ENCODE assay signal across 27 cellular contexts in genomic region chr6:7425808-7426190, GRCh38. TPM values are rescaled to one million over a fixed set of nuclear protein-coding genes. Genes with fewer than 3 reads are reported as not detected.
"Had no signal": no experiment of that assay in that cellular context is flagged by ENCODE, and none has a peak within 500 bp of the region (broad histone marks: within the 10 kb centered on the region; RNA-seq: fewer than 3 reads in every experiment).

No MANE protein-coding gene starts in this region.

- H3K4me1 ChIP-seq: adrenal gland had no signal

- H3K27ac Mint-ChIP-seq: activated CD4-positive, alpha-beta T cell treated with anti-CD3 and anti-CD28 coated beads for 36 hours; activated CD8-positive, alpha-beta T cell treated with anti-CD3 and anti-CD28 coated beads for 36 hours; activated naive CD8-positive, alpha-beta T cell treated with anti-CD3 and anti-CD28 coated beads, Interleukin-2, amount 10 ng/mL, durations not matched to agents 7 days and 5 days; activated T-cell treated with anti-CD3 and anti-CD28 coated beads, Interleukin-2, amount 50 U/mL, for 72 hours; activated T-helper 2 cell treated with anti-CD3 and anti-CD28 coated beads, Interferon-gamma antibody, Interleukin-2, Interleukin-4, amounts not matched to agents 10 μg/mL and 5 μg/mL and 100 μg/mL, durations not matched to agents 14 hours and 24 hours and 36 hours; T-cell had no signal

- H3K36me3 ChIP-seq: adrenal gland, MG63 had no signal

- H3K4me3 Mint-ChIP-seq: activated CD4-positive, alpha-beta T cell treated with anti-CD3 and anti-CD28 coated beads for 36 hours; activated CD8-positive, alpha-beta T cell treated with anti-CD3 and anti-CD28 coated beads for 36 hours; activated naive CD8-positive, alpha-beta T cell treated with anti-CD3 and anti-CD28 coated beads, Interleukin-2, amount 10 ng/mL, durations not matched to agents 7 days and 5 days; activated T-cell treated with anti-CD3 and anti-CD28 coated beads, Interleukin-2, amount 50 U/mL, for 72 hours; T-cell had no signal

- H3K4me3 ChIP-seq: adrenal gland, MG63, SK-N-MC had no signal

- ATAC-seq: activated CD4-positive, alpha-beta T cell treated with anti-CD3 and anti-CD28 coated beads for 36 hours; activated CD8-positive, alpha-beta T cell treated with anti-CD3 and anti-CD28 coated beads for 36 hours; activated T-cell treated with anti-CD3 and anti-CD28 coated beads, Interleukin-2, amount 50 U/mL, for 72 hours; Panc1; T-cell had no signal

- H3K27me3 ChIP-seq: adrenal gland, MG63 had no signal

- H3K9me3 Mint-ChIP-seq: activated CD8-positive, alpha-beta T cell treated with anti-CD3 and anti-CD28 coated beads for 36 hours; activated naive CD8-positive, alpha-beta T cell treated with anti-CD3 and anti-CD28 coated beads, Interleukin-2, amount 10 ng/mL, durations not matched to agents 7 days and 5 days; activated T-cell treated with anti-CD3 and anti-CD28 coated beads, Interleukin-2, amount 50 U/mL, for 72 hours; activated T-helper 2 cell treated with anti-CD3 and anti-CD28 coated beads, Interferon-gamma antibody, Interleukin-2, Interleukin-4, amounts not matched to agents 10 μg/mL and 5 μg/mL and 100 μg/mL, durations not matched to agents 14 hours and 24 hours and 36 hours; T-cell had no signal

- DNase-seq: activated CD4-positive, alpha-beta T cell treated with anti-CD3 and anti-CD28 coated beads for 36 hours; activated CD8-positive, alpha-beta memory T cell treated with anti-CD3 and anti-CD28 coated beads, Interleukin-2, amount 50 U/mL, for 4 hours; activated CD8-positive, alpha-beta T cell treated with anti-CD3 and anti-CD28 coated beads for 36 hours; activated gamma-delta T cell treated with Interleukin-2 at 50 U/mL for 16 hours; activated naive CD4-positive, alpha-beta T cell treated with anti-CD3 and anti-CD28 coated beads, Interleukin-2, amount 50 U/mL, for 16 hours; activated naive CD8-positive, alpha-beta T cell treated with anti-CD3 and anti-CD28 coated beads, Interleukin-2, amount 10 ng/mL, durations not matched to agents 7 days and 5 days; activated T-cell treated with anti-CD3 and anti-CD28 coated beads, Interleukin-2, amount 50 U/mL, for 72 hours; adrenal gland; anterior cingulate cortex; MG63; MV-4-11; NCI-H1092 treated with DMSO at 0.1 percent for 48 hours; NCI-H1417 treated with DMSO at 0.1 percent for 48 hours; NCI-H1694; NCI-H2029; NCI-H2107; NCI-H2171 treated with DMSO at 0.1 percent for 48 hours; NCI-H226; NCI-H510A; NK-92 treated with Interleukin-12 subunit alpha and Interleukin-12 subunit beta, amount 100 ng/mL, for 24 hours; SIG-M5; T-cell; T-helper 2 cell; WERI-Rb-1 had no signal

- H3K27me3 Mint-ChIP-seq: activated CD4-positive, alpha-beta T cell treated with anti-CD3 and anti-CD28 coated beads for 36 hours; activated CD8-positive, alpha-beta T cell treated with anti-CD3 and anti-CD28 coated beads for 36 hours; T-cell had no signal

- H3K4me1 Mint-ChIP-seq: activated CD4-positive, alpha-beta T cell treated with anti-CD3 and anti-CD28 coated beads for 36 hours; activated naive CD8-positive, alpha-beta T cell treated with anti-CD3 and anti-CD28 coated beads, Interleukin-2, amount 10 ng/mL, durations not matched to agents 7 days and 5 days; T-cell had no signal

- H3K27ac ChIP-seq: adrenal gland, SK-N-MC, WERI-Rb-1 had no signal

- H3K9me3 ChIP-seq: adrenal gland, MG63 had no signal

RNA-seq across cellular contexts. Expression of gene CAGE1, which starts 36.3 kb away (rescaled TPM):
- polyA plus RNA-seq: adrenal gland had no signal
